14 cellular contexts compared by ENCODE assay signal in genomic region chr14:54809767-54810166, GRCh38.
"Had no signal": no experiment of that assay in that cellular context is flagged by ENCODE, and none has a peak within 500 bp of the region (broad histone marks: within the 10 kb centered on the region; RNA-seq: fewer than 3 reads in every experiment).

No MANE protein-coding gene starts in this region.

- H3K27ac ChIP-seq: left ventricle myocardium inferior, neural progenitor cell, ovary, transverse colon had no signal

- DNase-seq: activated CD4-positive, alpha-beta T cell treated with anti-CD3 and anti-CD28 coated beads, Interleukin-2, amount 10 ng/mL, durations not matched to agents 24 days and 14 days; activated gamma-delta T cell treated with Interleukin-2 at 50 U/mL for 16 hours; activated naive CD8-positive, alpha-beta T cell treated with anti-CD3 and anti-CD28 coated beads, Interleukin-2, amount 10 ng/mL, durations not matched to agents 7 days and 5 days; aorta; effector memory CD8-positive, alpha-beta T cell; foreskin melanocyte; left ventricle myocardium inferior; naive B cell; ovary; stimulated activated naive CD4-positive, alpha-beta T cell; transverse colon had no signal

- H3K4me3 ChIP-seq: left ventricle myocardium inferior, neural progenitor cell, ovary, transverse colon had no signal

- H3K4me1 ChIP-seq: neural progenitor cell, transverse colon had no signal

- ATAC-seq: effector memory CD8-positive, alpha-beta T cell; sciatic nerve; WTC11 had no signal

- H3K9ac ChIP-seq: neural progenitor cell had no signal

- H2AFZ ChIP-seq: neural progenitor cell had no signal

- H3K9me3 ChIP-seq: left ventricle myocardium inferior, ovary, transverse colon had no signal

- H3K36me3 ChIP-seq: left ventricle myocardium inferior, neural progenitor cell, ovary, transverse colon had no signal

- H3K27me3 ChIP-seq: ovary, transverse colon had no signal

- H3K4me2 ChIP-seq: neural progenitor cell had no signal
